Comparison of ENCODE assay signal across 13 cellular contexts in genomic region chr6:120938876-120939231, GRCh38.
DNase-seq lines count a peak whose midpoint lies in the region; ATAC-seq and TF ChIP-seq lines count a peak whose summit lies in the region.
"Had no signal": no experiment of that assay in that cellular context is flagged by ENCODE, and none has a peak within 500 bp of the region (broad histone marks: within the 10 kb centered on the region; RNA-seq: fewer than 3 reads in every experiment).

No MANE protein-coding gene starts in this region.

- ATAC-seq in GM19463 (IDR thresholded peaks at IDR 0.05; ENCODE audit: unreplicated experiment) = peak; percentile 95
- peak; percentile 97 for ATAC-seq in HG03039 (IDR thresholded peaks at IDR 0.05; ENCODE audit: unreplicated experiment)
- ATAC-seq: HepG2 had no signal

- peak; percentile 43 for DNase-seq in GM12864 (ENCODE audit: low read depth)
- peak; percentile 29 for DNase-seq in NB4 (ENCODE audit: low read depth)
- DNase-seq in NCI-H146 treated with DMSO at 0.1 percent for 48 hours (lab: John Stamatoyannopoulos, UW; ENCODE audit: unreplicated experiment) = no peak
- DNase-seq in stimulated activated CD4-positive, alpha-beta T cell treated with anti-CD3 and anti-CD28 coated beads, Interleukin-12 subunit alpha, Interleukin-12 subunit beta, amount 100 ng/mL, for 4 hours = no peak
- no peak for DNase-seq in activated CD4-positive, alpha-beta T cell treated with anti-CD3 and anti-CD28 coated beads, Interleukin-2, amount 50 U/mL, for 4 hours
- no peak for DNase-seq in activated CD4-positive, alpha-beta T cell treated with anti-CD3 and anti-CD28 coated beads for 4 hours
- DNase-seq: ACHN; activated CD4-positive, alpha-beta T cell treated with anti-CD3 and anti-CD28 coated beads, Interleukin-2, amount 10 ng/mL, durations not matched to agents 24 days and 14 days; GF-D8; midbrain had no signal

- H3K4me3 ChIP-seq in GM12864 (ENCODE audit: low read depth, low read length) = no peak overlapping the region
- no peak overlapping the region for H3K4me3 ChIP-seq in NB4 (ENCODE audit: low read depth, low read length)

- TF ChIP-seq CTCF in GM12864 (IDR thresholded peaks at IDR 0.05; ENCODE audit: low read depth, low read length, missing control alignments) (no peak), NB4 (IDR thresholded peaks at IDR 0.05; ENCODE audit: low read depth, low read length) (no peak)

- TF ChIP-seq POLR2A in NB4 (IDR thresholded peaks at IDR 0.05; ENCODE audit: extremely low read depth, insufficient read length) = no peak

Comparison
In these comparisons a context has a peak if more than half of its experiments do, and no peak if none do; other contexts are left out.
1. DNase-seq: peak in GM12864 (single experiment) and NB4 (single experiment); none in NCI-H146 treated with DMSO at 0.1 percent for 48 hours (single experiment), stimulated activated CD4-positive, alpha-beta T cell treated with anti-CD3 and anti-CD28 coated beads, Interleukin-12 subunit alpha, Interleukin-12 subunit beta, amount 100 ng/mL, for 4 hours (single experiment), activated CD4-positive, alpha-beta T cell treated with anti-CD3 and anti-CD28 coated beads, Interleukin-2, amount 50 U/mL, for 4 hours (0 of 2) and activated CD4-positive, alpha-beta T cell treated with anti-CD3 and anti-CD28 coated beads for 4 hours (0 of 2).